ENCODE assay signal across 9 cellular contexts in genomic region chr11:24496371-24496727, GRCh38. TPM values are rescaled to one million over a fixed set of nuclear protein-coding genes. Genes with fewer than 3 reads are reported as not detected.
A peak's percentile ranks its signal among the peaks of the same experiment; 100 is the strongest.
DNase-seq lines count a peak whose midpoint lies in the region; ATAC-seq and TF ChIP-seq lines count a peak whose summit lies in the region.
"Had no signal": no experiment of that assay in that cellular context is flagged by ENCODE, and none has a peak within 500 bp of the region (broad histone marks: within the 10 kb centered on the region; RNA-seq: fewer than 3 reads in every experiment).

No MANE protein-coding gene starts in this region.

- H3K27ac Mint-ChIP-seq in progenitor cell of endocrine pancreas (no peak overlapping the region), natural killer cell (no peak overlapping the region)

- H3K4me3 Mint-ChIP-seq in progenitor cell of endocrine pancreas (ENCODE audit: low read depth) = peak overlapping the region; percentile 79
- H3K4me3 Mint-ChIP-seq in natural killer cell = no peak overlapping the region

- H3K4me1 Mint-ChIP-seq in progenitor cell of endocrine pancreas (ENCODE audit: low read depth) (peaks cover 3% of the 10 kb centered on the region), natural killer cell (peaks cover 0 to 6% of the 10 kb centered on the region in 2 donors)

- H3K27me3 Mint-ChIP-seq in progenitor cell of endocrine pancreas (peaks cover 65% of the 10 kb centered on the region), natural killer cell (ENCODE audit: low read depth in 2 of 2) (peaks cover 37 to 44% of the 10 kb centered on the region in 2 donors)

- H3K27ac ChIP-seq in VCaP = peak overlapping the region; percentile 68

- DNase-seq in ELR (ENCODE audit: low read depth) = peak; percentile 3
- peak in 1 of 2 donors; percentile 6 for DNase-seq in foreskin fibroblast
- DNase-seq in progenitor cell of endocrine pancreas (ENCODE audit: low spot score, unreplicated experiment) = no peak
- DNase-seq in NCI-H1436 treated with DMSO at 0.1 percent for 48 hours (lab: John Stamatoyannopoulos, UW) = no peak
- no peak for DNase-seq in middle frontal gyrus (ENCODE audit: extremely low spot score, low spot score)
- DNase-seq in natural killer cell = no peak
- DNase-seq: activated naive CD4-positive, alpha-beta T cell treated with Interleukin-2 at 50 U/mL for 16 hours had no signal

- H3K9me3 Mint-ChIP-seq in progenitor cell of endocrine pancreas (ENCODE audit: low read depth) (no peaks in the 10 kb centered on the region), natural killer cell (no peaks in the 10 kb centered on the region)

- TF ChIP-seq CTCF in VCaP (conservative IDR thresholded peaks at IDR 0.05) (no peak), foreskin fibroblast (IDR thresholded peaks at IDR 0.05; ENCODE audit: low read depth, low read length) (no peak), progenitor cell of endocrine pancreas (IDR thresholded peaks at IDR 0.05; ENCODE audit: unreplicated experiment) (no peak), natural killer cell (IDR thresholded peaks at IDR 0.05) (no peak)

- ATAC-seq in natural killer cell = no peak
- no peak for ATAC-seq in GM21786 (IDR thresholded peaks at IDR 0.05; ENCODE audit: unreplicated experiment)

- peak overlapping the region; percentile 24 to 43 for H3K4me3 ChIP-seq in foreskin fibroblast (ENCODE audit: low read depth in 1 of 2, low read length in 2 of 2)

- H3K36me3 Mint-ChIP-seq in progenitor cell of endocrine pancreas (ENCODE audit: insufficient read depth) = no peaks in the 10 kb centered on the region
- no peaks in the 10 kb centered on the region for H3K36me3 Mint-ChIP-seq in natural killer cell

- intact Hi-C loops in natural killer cell (cut with micrococcal nuclease) = no loop called here

RNA-seq across cellular contexts. Expression of gene LUZP2, which starts 0.5 kb away (rescaled TPM):
- total RNA-seq in progenitor cell of endocrine pancreas (1.6 and 1.8 TPM in 2 replicates), natural killer cell (not detected)
